Comparison of ENCODE assay signal across 8 cellular contexts in genomic region chr6:99905209-99906106, GRCh38.
A peak's percentile ranks its signal among the peaks of the same experiment; 100 is the strongest.
DNase-seq lines count a peak whose midpoint lies in the region; ATAC-seq and TF ChIP-seq lines count a peak whose summit lies in the region.

No MANE protein-coding gene starts in this region.

- H3K27ac Mint-ChIP-seq in mesothelial cell of epicardium = no peak overlapping the region
- H3K27ac Mint-ChIP-seq in activated CD4-positive, alpha-beta T cell treated with anti-CD3 and anti-CD28 coated beads, Interleukin-2, amount 10 ng/mL, durations not matched to agents 7 days and 5 days = no peak overlapping the region

- H3K9ac ChIP-seq in colonic mucosa (ENCODE audit: low read depth in 2 of 2, low read length in 2 of 2) = no peak overlapping the region

- H3K27me3 Mint-ChIP-seq in mesothelial cell of epicardium (ENCODE audit: low read depth) = peaks cover 31% of the 10 kb centered on the region
- H3K27me3 Mint-ChIP-seq in activated CD4-positive, alpha-beta T cell treated with anti-CD3 and anti-CD28 coated beads, Interleukin-2, amount 10 ng/mL, durations not matched to agents 7 days and 5 days = peaks cover 4% of the 10 kb centered on the region

- intact Hi-C loops in colonic mucosa (cut with DNase I) = no loop called here

- no peak overlapping the region for H3K4me3 ChIP-seq in colonic mucosa

- no peaks in the 10 kb centered on the region for H3K27me3 ChIP-seq in colonic mucosa

- no peaks in the 10 kb centered on the region for H3K36me3 Mint-ChIP-seq in mesothelial cell of epicardium
- no peaks in the 10 kb centered on the region for H3K36me3 Mint-ChIP-seq in activated CD4-positive, alpha-beta T cell treated with anti-CD3 and anti-CD28 coated beads, Interleukin-2, amount 10 ng/mL, durations not matched to agents 7 days and 5 days (ENCODE audit: low read depth)

- no peaks in the 10 kb centered on the region for H3K36me3 ChIP-seq in colonic mucosa

- CTCF ChIA-PET in activated CD4-positive, alpha-beta T cell treated with anti-CD3 and anti-CD28 coated beads, Interleukin-2, amount 10 ng/mL, durations not matched to agents 7 days and 5 days (lab: Charles Lee) = interaction anchor here (1.0 kb wide), 2 partner anchors 13 to 37 kb away, joined by 4 read pairs; no protein-coding TSS in a partner anchor

- no peaks in the 10 kb centered on the region for H3K4me1 Mint-ChIP-seq in mesothelial cell of epicardium
- no peaks in the 10 kb centered on the region for H3K4me1 Mint-ChIP-seq in activated CD4-positive, alpha-beta T cell treated with anti-CD3 and anti-CD28 coated beads, Interleukin-2, amount 10 ng/mL, durations not matched to agents 7 days and 5 days

- no peaks in the 10 kb centered on the region for H3K9me3 Mint-ChIP-seq in mesothelial cell of epicardium
- no peaks in the 10 kb centered on the region for H3K9me3 Mint-ChIP-seq in activated CD4-positive, alpha-beta T cell treated with anti-CD3 and anti-CD28 coated beads, Interleukin-2, amount 10 ng/mL, durations not matched to agents 7 days and 5 days

- TF ChIP-seq CTCF in colonic mucosa (IDR thresholded peaks at IDR 0.05) (peak; percentile 22), mesothelial cell of epicardium (IDR thresholded peaks at IDR 0.05; ENCODE audit: unreplicated experiment) (peak; percentile 54)

- peak; percentile 86 for ATAC-seq in GM21528 (IDR thresholded peaks at IDR 0.05; ENCODE audit: low FRiP score, unreplicated experiment)

- no peaks in the 10 kb centered on the region for H3K4me1 ChIP-seq in colonic mucosa

- POLR2A ChIA-PET in activated CD4-positive, alpha-beta T cell treated with anti-CD3 and anti-CD28 coated beads, Interleukin-2, amount 10 ng/mL, durations not matched to agents 7 days and 5 days (lab: Charles Lee) = no interaction called here

- H3K4me3 Mint-ChIP-seq in mesothelial cell of epicardium = no peak overlapping the region
- H3K4me3 Mint-ChIP-seq in activated CD4-positive, alpha-beta T cell treated with anti-CD3 and anti-CD28 coated beads, Interleukin-2, amount 10 ng/mL, durations not matched to agents 7 days and 5 days = no peak overlapping the region

- H3K9me3 ChIP-seq in colonic mucosa = no peaks in the 10 kb centered on the region

- DNase-seq in GM03348 (ENCODE audit: low spot score) (peak; percentile 74), HPDE6-E6E7 (ENCODE audit: extremely low spot score) (peak; percentile 45), NCI-H82 (lab: John Stamatoyannopoulos, UW) (peak; percentile 76), colonic mucosa (no peak), mesothelial cell of epicardium (ENCODE audit: low spot score in 2 of 2, unreplicated experiment in 2 of 2) (no peak), NCI-H187 treated with DMSO at 0.1 percent for 48 hours (lab: John Stamatoyannopoulos, UW) (no peak)
- no peak for DNase-seq in activated CD4-positive, alpha-beta T cell treated with anti-CD3 and anti-CD28 coated beads, Interleukin-2, amount 10 ng/mL, durations not matched to agents 7 days and 5 days

- no peak overlapping the region for H3K27ac ChIP-seq in colonic mucosa

Comparison
In these comparisons a context has a peak if more than half of its experiments do, and no peak if none do; other contexts are left out.
1. DNase-seq: peak in GM03348 (single experiment), HPDE6-E6E7 (single experiment) and NCI-H82 (single experiment); none in colonic mucosa (single experiment), mesothelial cell of epicardium (0 of 2), activated CD4-positive, alpha-beta T cell treated with anti-CD3 and anti-CD28 coated beads, Interleukin-2, amount 10 ng/mL, durations not matched to agents 7 days and 5 days (single experiment) and NCI-H187 treated with DMSO at 0.1 percent for 48 hours (single experiment).